8 cellular contexts compared by ENCODE assay signal in the genomic region with DNA sequence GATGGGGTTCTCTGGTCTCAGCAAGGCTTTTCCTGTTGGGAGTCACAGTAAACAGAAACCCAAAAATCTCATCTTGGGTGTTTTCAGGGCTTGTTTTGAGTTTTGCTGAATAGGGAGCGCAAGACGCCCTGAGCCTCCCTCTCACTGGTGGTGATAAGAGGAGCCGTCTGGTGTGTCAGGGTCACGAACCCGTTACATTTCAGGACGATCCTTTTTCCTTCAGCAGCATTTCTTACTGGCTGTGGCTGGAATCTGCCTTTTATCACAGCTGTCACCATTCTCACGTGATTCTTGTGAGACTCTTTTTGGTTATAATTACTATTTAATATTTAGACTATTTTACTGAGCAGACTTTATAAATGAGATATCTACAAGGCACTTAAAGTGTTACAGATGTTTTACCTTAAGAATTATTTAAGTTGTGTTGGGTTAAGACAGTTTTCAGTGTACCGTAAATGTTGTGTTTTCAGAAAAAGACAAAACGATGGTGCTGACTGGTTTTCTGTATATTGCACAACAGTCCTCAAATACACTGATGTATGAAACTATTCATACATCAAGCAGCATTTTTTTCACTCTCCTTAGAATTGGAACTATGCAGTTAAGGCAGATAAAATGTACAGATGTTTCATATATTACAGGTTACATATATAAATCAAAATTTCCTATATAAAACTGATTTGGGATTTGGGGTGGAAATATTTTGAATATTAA. TPM values are rescaled to one million over a fixed set of nuclear protein-coding genes. Genes with fewer than 3 reads are reported as not detected.
DNase-seq lines count a peak whose midpoint lies in the region; ATAC-seq and TF ChIP-seq lines count a peak whose summit lies in the region.
"Had no signal": no experiment of that assay in that cellular context is flagged by ENCODE, and none has a peak within 500 bp of the region (broad histone marks: within the 10 kb centered on the region; RNA-seq: fewer than 3 reads in every experiment).

No MANE protein-coding gene starts in this region.

- TF ChIP-seq POLR2A in IMR-90 (IDR thresholded peaks at IDR 0.05; ENCODE audit: low read depth, low read length): no peak
- no peak for TF ChIP-seq POLR2A in stomach (IDR thresholded peaks at IDR 0.05)

- TF ChIP-seq CTCF in IMR-90 (conservative IDR thresholded peaks at IDR 0.05; ENCODE audit: low read depth, low read length): no peak
- no peak for TF ChIP-seq CTCF in left ventricle myocardium inferior (IDR thresholded peaks at IDR 0.05; ENCODE audit: borderline replicate concordance)
- TF ChIP-seq CTCF in stomach (IDR thresholded peaks at IDR 0.05): no peak
- TF ChIP-seq CTCF in GM10248 (IDR thresholded peaks at IDR 0.05; ENCODE audit: control extremely low read depth, extremely low read depth, low read depth, missing control alignments): no peak
- TF ChIP-seq CTCF in chondrocyte (IDR thresholded peaks at IDR 0.05): no peak

- no peak overlapping the region for H3K4me3 Mint-ChIP-seq in activated CD8-positive, alpha-beta T cell treated with anti-CD3 and anti-CD28 coated beads, Interleukin-2, amount 10 ng/mL, durations not matched to agents 7 days and 5 days
- no peak overlapping the region for H3K4me3 Mint-ChIP-seq in chondrocyte (ENCODE audit: unreplicated experiment)
- H3K4me3 Mint-ChIP-seq: memory B cell had no signal

- CTCF ChIA-PET in IMR-90 (lab: Yijun Ruan, JAX): interaction anchor here (0.6 to 1.3 kb wide), 4 partner anchors 12 to 86 kb away, joined by 3 to 4 read pairs (median 4); no protein-coding TSS in a partner anchor
- CTCF ChIA-PET in activated CD8-positive, alpha-beta T cell treated with anti-CD3 and anti-CD28 coated beads, Interleukin-2, amount 10 ng/mL, durations not matched to agents 7 days and 5 days (lab: Charles Lee): interaction anchor here (0.6 to 2.2 kb wide), 14 partner anchors 11 to 574 kb away, joined by 3 to 33 read pairs (median 4); a partner anchor contains a TSS
- CTCF ChIA-PET in GM10248 (lab: Yijun Ruan, JAX): interaction anchor here (0.6 to 6.6 kb wide), 28 partner anchors 9 to 610 kb away, joined by 3 to 121 read pairs (median 4); a partner anchor contains a TSS

- no TSS peak for BruUV-seq in IMR-90 (replicated peaks; lab: Mats Ljungman, UMichigan)

- no peak overlapping the region for H3K4me2 ChIP-seq in IMR-90 (ENCODE audit: low read depth, low read length)

- H3K27ac Mint-ChIP-seq in activated CD8-positive, alpha-beta T cell treated with anti-CD3 and anti-CD28 coated beads, Interleukin-2, amount 10 ng/mL, durations not matched to agents 7 days and 5 days: peak overlapping the region; percentile 46
- no peak overlapping the region for H3K27ac Mint-ChIP-seq in chondrocyte (ENCODE audit: unreplicated experiment)

- H3K14ac ChIP-seq in IMR-90 (replicated peaks; ENCODE audit: low read depth, low read length): no peak overlapping the region

- H3K4ac ChIP-seq in IMR-90 (ENCODE audit: low read depth, low read length): 0 out of 2 replicates have a peak overlapping the region, but pooled peaks have one; percentile 8

- H2AK9ac ChIP-seq in IMR-90 (replicated peaks; ENCODE audit: low read depth, low read length, poor library complexity): no peak overlapping the region

- DNase-seq in IMR-90 (no peak), left ventricle myocardium inferior (no peak), stomach (no peak), anterior cingulate cortex (lab: John Stamatoyannopoulos, UW) (no peak), GM10248 (ENCODE audit: extremely low spot score) (no peak), chondrocyte (ENCODE audit: low spot score) (no peak)
- no peak for DNase-seq in activated CD8-positive, alpha-beta T cell treated with anti-CD3 and anti-CD28 coated beads, Interleukin-2, amount 10 ng/mL, durations not matched to agents 7 days and 5 days

- POLR2A ChIA-PET in IMR-90 (lab: Charles Lee; ENCODE audit: unreplicated experiment) (no interaction called here), GM10248 (lab: Yijun Ruan, JAX) (no interaction called here)
- POLR2A ChIA-PET in activated CD8-positive, alpha-beta T cell treated with anti-CD3 and anti-CD28 coated beads, Interleukin-2, amount 10 ng/mL, durations not matched to agents 7 days and 5 days (lab: Charles Lee): no interaction called here

- no peak overlapping the region for H2BK15ac ChIP-seq in IMR-90 (ENCODE audit: low read depth, low read length)

- H3K27ac ChIP-seq in IMR-90 (ENCODE audit: insufficient read depth, low read length) (peak overlapping the region; percentile 21; the same call in 1 of the 2 replicates), left ventricle myocardium inferior (replicated peaks) (peak overlapping the region; percentile 95), stomach (peak overlapping the region; percentile 59 to 95 (median 74))

- no peak overlapping the region for H3K56ac ChIP-seq in IMR-90 (ENCODE audit: extremely low read depth, insufficient read depth, low read length)

- no peak overlapping the region for H3K9ac ChIP-seq in IMR-90 (ENCODE audit: low read depth, low read length)

- peaks cover 21% of the 10 kb centered on the region for H3K36me3 Mint-ChIP-seq in activated CD8-positive, alpha-beta T cell treated with anti-CD3 and anti-CD28 coated beads, Interleukin-2, amount 10 ng/mL, durations not matched to agents 7 days and 5 days (ENCODE audit: low read depth)
- peaks cover 16% of the 10 kb centered on the region for H3K36me3 Mint-ChIP-seq in chondrocyte (ENCODE audit: low read depth)

- H3K79me1 ChIP-seq in IMR-90 (ENCODE audit: low read depth in 1 of 2, low read length in 2 of 2): peaks cover 4 to 43% of the 10 kb centered on the region in 2 experiments; a peak in 2 of 4 replicates

- H3K18ac ChIP-seq in IMR-90 (ENCODE audit: low read depth, low read length): no peak overlapping the region

- H3K4me1 Mint-ChIP-seq in activated CD8-positive, alpha-beta T cell treated with anti-CD3 and anti-CD28 coated beads, Interleukin-2, amount 10 ng/mL, durations not matched to agents 7 days and 5 days (ENCODE audit: low read depth): peaks cover 27% of the 10 kb centered on the region
- peaks cover 14% of the 10 kb centered on the region for H3K4me1 Mint-ChIP-seq in chondrocyte (ENCODE audit: low read depth)

- no peaks in the 10 kb centered on the region for H3K9me3 ChIP-seq in IMR-90 (ENCODE audit: control insufficient read depth, insufficient read depth, low read length)
- H3K9me3 ChIP-seq in left ventricle myocardium inferior (replicated peaks): no peaks in the 10 kb centered on the region
- H3K9me3 ChIP-seq in stomach: no peaks in the 10 kb centered on the region

- intact Hi-C loops in IMR-90 (cut with micrococcal nuclease) (loop anchor here (10.0 kb wide), 1 partner anchor 359 kb away; a partner anchor contains a TSS), left ventricle myocardium inferior (cut with micrococcal nuclease) (loop anchor here (5.0 kb wide), 1 partner anchor 87 kb away; no protein-coding TSS in a partner anchor), stomach (cut with DNase I; ENCODE audit: low total_unique reads) (loop anchor here (5.0 kb wide), 1 partner anchor 87 kb away; no protein-coding TSS in a partner anchor)

- peak overlapping the region in 1 of 2 experiments; percentile 23; a peak in 1 of 4 replicates for H4K8ac ChIP-seq in IMR-90 (ENCODE audit: low read depth in 2 of 2, low read length in 2 of 2)

- dilution Hi-C loops in IMR-90 (cut with HindIII; ENCODE audit: low sequenced_read_pairs, unreplicated experiment): no loop called here

- TF ChIP-seq RAD21 in IMR-90 (IDR thresholded peaks at IDR 0.05; ENCODE audit: low read length): no peak

- peak overlapping the region; percentile 1; the same call in 1 of the 2 replicates for H2AK5ac ChIP-seq in IMR-90 (ENCODE audit: low read depth, low read length)

- H3K36me3 ChIP-seq in IMR-90 (ENCODE audit: control insufficient read depth, insufficient read depth, low read length) (peaks cover 30% of the 10 kb centered on the region), left ventricle myocardium inferior (peaks cover 54% of the 10 kb centered on the region), stomach (peaks cover 30 to 40% (median 39%) of the 10 kb centered on the region in 4 donors)

- no peak overlapping the region for H2AFZ ChIP-seq in IMR-90 (replicated peaks; ENCODE audit: low read length, poor library complexity)

- H2BK120ac ChIP-seq in IMR-90 (ENCODE audit: low read depth, low read length): no peak overlapping the region

- in situ Hi-C loops in IMR-90 (cut with MboI; ENCODE audit: low sequenced_read_pairs): loop anchor here (5.0 to 10.0 kb wide), 2 partner anchors 87 to 339 kb away; no protein-coding TSS in a partner anchor

- no peak for ATAC-seq in IMR-90 (ENCODE audit: low read depth)
- ATAC-seq in activated CD8-positive, alpha-beta T cell treated with anti-CD3 and anti-CD28 coated beads, Interleukin-2, amount 10 ng/mL, durations not matched to agents 7 days and 5 days: no peak

- no peak overlapping the region for H3K4me3 ChIP-seq in IMR-90 (ENCODE audit: insufficient read depth, low read depth, low read length)
- no peak overlapping the region for H3K4me3 ChIP-seq in left ventricle myocardium inferior
- no peak overlapping the region for H3K4me3 ChIP-seq in stomach

- H2BK20ac ChIP-seq in IMR-90 (ENCODE audit: low read depth, low read length): no peak overlapping the region

- H3K9me1 ChIP-seq in IMR-90 (ENCODE audit: insufficient read depth, low read length): 0 out of 2 replicates have a peak, but pooled peaks cover 2% of the 10 kb centered on the region

- peak overlapping the region; percentile 42; the same call in 1 of the 2 replicates for H4K91ac ChIP-seq in IMR-90 (ENCODE audit: insufficient read depth, low read depth, low read length)

- 82% methylated on average over 2 of the region's 9 CpGs; no CpG with 5 or more reads in 1 of the 2 experiments for WGBS in IMR-90 (ENCODE audit: extremely low coverage in 2 of 2, insufficient read length in 1 of 2), 2 experiments
- 77 to 84% (median 82%) methylated on average over 9 of the region's 9 CpGs for WGBS in stomach, 5 donors

- H3K23ac ChIP-seq in IMR-90 (ENCODE audit: low read depth, low read length): no peak overlapping the region

- H3K9me3 Mint-ChIP-seq in activated CD8-positive, alpha-beta T cell treated with anti-CD3 and anti-CD28 coated beads, Interleukin-2, amount 10 ng/mL, durations not matched to agents 7 days and 5 days (ENCODE audit: insufficient read depth): no peaks in the 10 kb centered on the region
- H3K9me3 Mint-ChIP-seq in chondrocyte (ENCODE audit: low read depth): no peaks in the 10 kb centered on the region
- H3K9me3 Mint-ChIP-seq: memory B cell had no signal

- H4K20me1 ChIP-seq in IMR-90 (ENCODE audit: insufficient read depth, low read length): peaks cover 8% of the 10 kb centered on the region

- no peaks in the 10 kb centered on the region for H3K27me3 Mint-ChIP-seq in activated CD8-positive, alpha-beta T cell treated with anti-CD3 and anti-CD28 coated beads, Interleukin-2, amount 10 ng/mL, durations not matched to agents 7 days and 5 days (ENCODE audit: low read depth)
- H3K27me3 Mint-ChIP-seq in chondrocyte (ENCODE audit: low read depth): no peaks in the 10 kb centered on the region
- H3K27me3 Mint-ChIP-seq: memory B cell had no signal

- no peak overlapping the region for H4K5ac ChIP-seq in IMR-90 (ENCODE audit: low read depth, low read length)

- H3K4me1 ChIP-seq in IMR-90 (ENCODE audit: control insufficient read depth, insufficient read depth, low read length) (peaks cover 5% of the 10 kb centered on the region), left ventricle myocardium inferior (peaks cover 72% of the 10 kb centered on the region), stomach (peaks cover 35 to 72% (median 54%) of the 10 kb centered on the region in 4 donors)

- no peak overlapping the region for H2BK5ac ChIP-seq in IMR-90 (ENCODE audit: low read depth, low read length, poor library complexity, severe bottlenecking)

- no peaks in the 10 kb centered on the region for H3K27me3 ChIP-seq in IMR-90 (ENCODE audit: control insufficient read depth, insufficient read depth, low read length)
- no peaks in the 10 kb centered on the region for H3K27me3 ChIP-seq in left ventricle myocardium inferior (ENCODE audit: low read depth)
- no peaks in the 10 kb centered on the region for H3K27me3 ChIP-seq in stomach

- no peak for TF ChIP-seq EP300 in stomach (IDR thresholded peaks at IDR 0.05)

RNA-seq across cellular contexts. Expression of a gene that starts 2.2 kb away (rescaled TPM):
- 10.6 and 11.3 TPM in 2 replicates for total RNA-seq in IMR-90 (2012; rRNA removed)
- polyA plus RNA-seq in IMR-90 (2012; rRNA removed): 30.9 and 37.2 TPM in 2 replicates
- polyA plus RNA-seq in IMR-90 (2012; cell fraction: cytosol; rRNA removed): 25.9 and 35.9 TPM in 2 replicates
- polyA plus RNA-seq in IMR-90 (2012; cell fraction: nucleus; rRNA removed; ENCODE audit: low replicate concordance): 104 and 238 TPM in 2 replicates
- 10 to 100 TPM; 32.2 to 38.3 TPM for total RNA-seq in activated CD8-positive, alpha-beta T cell treated with anti-CD3 and anti-CD28 coated beads, Interleukin-2, amount 10 ng/mL, durations not matched to agents 7 days and 5 days
- 22.9 TPM for total RNA-seq in left ventricle myocardium inferior
- 100 to 1,000 TPM in 1 of 5 donors, 10 to 100 TPM in 4; 22.4 to 140 (median 40.1) TPM for total RNA-seq in stomach
- polyA plus RNA-seq in stomach: 10 to 100 TPM; 34.4 to 53.2 (median 53.0) TPM
- 26.8 to 34.7 TPM (median 28.0 TPM) in 3 replicates for total RNA-seq in chondrocyte

RNA-seq across cellular contexts. Expression of a gene that starts 41.9 kb away (rescaled TPM):
- total RNA-seq in IMR-90 (2012; rRNA removed) (113 and 129 TPM in 2 replicates), left ventricle myocardium inferior (183 TPM), stomach (100 to 1,000 TPM; 103 to 242 (median 159) TPM), chondrocyte (125 to 139 TPM (median 134 TPM) in 3 replicates)
- polyA plus RNA-seq in IMR-90 (2012; rRNA removed) (155 and 239 TPM in 2 replicates), stomach (10 to 100 TPM; 15.9 to 58.9 (median 21.7) TPM)
- polyA plus RNA-seq in IMR-90 (2012; cell fraction: cytosol; rRNA removed): 84.1 and 183 TPM in 2 replicates
- 1,009 and 1,044 TPM in 2 replicates for polyA plus RNA-seq in IMR-90 (2012; cell fraction: nucleus; rRNA removed; ENCODE audit: low replicate concordance)
- 10 to 100 TPM; 38.4 to 39.7 TPM for total RNA-seq in activated CD8-positive, alpha-beta T cell treated with anti-CD3 and anti-CD28 coated beads, Interleukin-2, amount 10 ng/mL, durations not matched to agents 7 days and 5 days

Comparison
In these comparisons a context has a peak if more than half of its experiments do, and no peak if none do; other contexts are left out.
1. H3K27ac ChIP-seq: peak in every context shown above with its lines; median percentile 95 in left ventricle myocardium inferior; 74 in stomach; 21 in IMR-90.